Comparison of ENCODE assay signal across 14 cellular contexts in the genomic region with DNA sequence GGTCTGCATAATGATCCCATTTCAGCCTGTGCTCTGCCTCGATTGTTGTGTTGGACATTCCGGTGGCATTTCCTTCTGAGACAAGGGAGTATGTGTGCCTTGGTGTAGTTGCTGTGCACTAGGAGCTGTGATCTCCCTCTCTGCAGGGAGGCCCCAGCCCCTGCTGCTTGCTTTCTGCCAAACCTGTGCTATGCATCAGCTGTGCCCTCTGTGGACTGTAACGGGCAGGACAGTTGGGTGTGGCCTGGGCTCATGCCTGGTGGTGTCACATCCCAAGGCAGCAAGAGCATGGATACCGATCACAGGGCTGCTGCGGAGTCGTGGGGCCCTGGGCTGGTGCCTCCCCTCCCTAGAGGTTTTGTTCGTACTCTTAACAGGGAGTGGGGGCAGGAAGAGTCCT. TPM values are rescaled to one million over a fixed set of nuclear protein-coding genes. Genes with fewer than 3 reads are reported as not detected.
DNase-seq lines count a peak whose midpoint lies in the region; ATAC-seq and TF ChIP-seq lines count a peak whose summit lies in the region.
"Had no signal": no experiment of that assay in that cellular context is flagged by ENCODE, and none has a peak within 500 bp of the region (broad histone marks: within the 10 kb centered on the region; RNA-seq: fewer than 3 reads in every experiment).

No MANE protein-coding gene starts in this region.

- H2AFZ ChIP-seq in GM23248 (no peak overlapping the region), trophoblast cell (ENCODE audit: insufficient read depth, low read length, poor library complexity) (no peak overlapping the region)

- peaks cover 14% of the 10 kb centered on the region; the same call in 1 of the 2 replicates for H3F3A ChIP-seq in GM23248 (ENCODE audit: insufficient read depth)

- no peak overlapping the region for H3K9ac ChIP-seq in GM23248
- no peak overlapping the region for H3K9ac ChIP-seq in trophoblast cell (ENCODE audit: low read length)

- peaks cover 11% of the 10 kb centered on the region for H3K4me1 ChIP-seq in GM23248 (ENCODE audit: insufficient read depth)
- H3K4me1 ChIP-seq in SJCRH30: peaks cover 14% of the 10 kb centered on the region; the same call in 1 of the 2 replicates
- peaks cover 14 to 16% of the 10 kb centered on the region in 2 experiments for H3K4me1 ChIP-seq in trophoblast cell (ENCODE audit: control insufficient read depth in 1 of 2, insufficient read depth in 2 of 2, low read length in 2 of 2)

- in situ Hi-C loops in GM23248 (cut with MboI): no loop called here

- H3K14ac ChIP-seq in trophoblast cell (ENCODE audit: low read length): no peak overlapping the region

- no peaks in the 10 kb centered on the region for H3K9me2 ChIP-seq in GM23248 (ENCODE audit: insufficient read depth)

- peak overlapping the region; percentile 20 for H3K18ac ChIP-seq in trophoblast cell (ENCODE audit: low read length)

- H3K36me3 ChIP-seq in GM23248 (ENCODE audit: low read depth): peaks cover 31% of the 10 kb centered on the region; the same call in 1 of the 2 replicates
- H3K36me3 ChIP-seq in SJCRH30: peaks cover 5% of the 10 kb centered on the region; the same call in 1 of the 2 replicates
- H3K36me3 ChIP-seq in trophoblast cell (ENCODE audit: control insufficient read depth in 1 of 2, insufficient read depth in 2 of 2, low read length in 2 of 2): peaks cover 51 to 58% of the 10 kb centered on the region in 2 experiments

- no peak overlapping the region for H3K4ac ChIP-seq in trophoblast cell (ENCODE audit: low read depth, low read length)

- no peak overlapping the region for H4K12ac ChIP-seq in trophoblast cell (ENCODE audit: low read depth, low read length)

- H3K4me2 ChIP-seq in GM23248 (ENCODE audit: unreplicated experiment): no peak overlapping the region
- no peak overlapping the region for H3K4me2 ChIP-seq in trophoblast cell (ENCODE audit: low read length)

- no peak overlapping the region for H3K4me3 ChIP-seq in GM23248
- H3K4me3 ChIP-seq in SJCRH30: no peak overlapping the region
- H3K4me3 ChIP-seq in foreskin fibroblast (ENCODE audit: low read depth in 1 of 2, low read length in 2 of 2): no peak overlapping the region
- H3K4me3 ChIP-seq in trophoblast cell (ENCODE audit: low read depth, low read length): no peak overlapping the region
- H3K4me3 ChIP-seq: SK-N-MC had no signal

- H3K23ac ChIP-seq in trophoblast cell (ENCODE audit: low read length): no peak overlapping the region

- 87 to 91% methylated on average over 7 of the region's 7 CpGs for WGBS in GM23248 (ENCODE audit: low coverage in 1 of 2, low lambda C conversion rate in 2 of 2, missing lambda C conversion rate in 2 of 2), 2 experiments
- whole genome bisulfite sequencing in trophoblast cell (ENCODE audit: extremely low coverage, insufficient coverage, insufficient read length): no CpG with 5 or more reads among the region's 7 CpGs

- no peak overlapping the region for H2BK12ac ChIP-seq in trophoblast cell (ENCODE audit: low read length)

- H4K8ac ChIP-seq in trophoblast cell (ENCODE audit: low read depth, low read length): no peak overlapping the region

- TF ChIP-seq CTCF in foreskin fibroblast (IDR thresholded peaks at IDR 0.05; ENCODE audit: low read depth, low read length): no peak

- peak; percentile 19 for DNase-seq in GM23248
- DNase-seq in SJCRH30: peak in 1 of 2 experiments; percentile 20
- peak; percentile 8 to 35 for DNase-seq in foreskin fibroblast
- DNase-seq in trophoblast cell: no peak
- DNase-seq in activated naive CD4-positive, alpha-beta T cell treated with anti-CD3 and anti-CD28 coated beads, Interleukin-2, amount 50 U/mL, for 16 hours: no peak
- no peak for DNase-seq in stimulated activated CD4-positive, alpha-beta T cell treated with anti-CD3 and anti-CD28 coated beads, Interleukin-15, amount 100 ng/mL, for 24 hours
- DNase-seq: COR-L47, NCI-H187, NCI-H2171 treated with DMSO at 0.1 percent for 48 hours, NCI-H446 treated with DMSO at 0.1 percent for 48 hours, NCI-H748 treated with DMSO at 0.1 percent for 48 hours had no signal

- H3K27me3 ChIP-seq in GM23248 (replicated peaks; ENCODE audit: insufficient read depth) (no peaks in the 10 kb centered on the region), SJCRH30 (no peaks in the 10 kb centered on the region), trophoblast cell (ENCODE audit: insufficient read depth, low read length) (no peaks in the 10 kb centered on the region)

- H4K91ac ChIP-seq in trophoblast cell (ENCODE audit: low read depth, low read length): no peak overlapping the region

- H2BK5ac ChIP-seq in trophoblast cell (ENCODE audit: low read depth, low read length, poor library complexity): no peak overlapping the region

- H4K20me1 ChIP-seq in GM23248 (ENCODE audit: insufficient read depth): 0 out of 2 replicates have a peak, but pooled peaks cover 3% of the 10 kb centered on the region

- H2AK5ac ChIP-seq in trophoblast cell (ENCODE audit: low read length): peak overlapping the region; percentile 27

- H3K79me2 ChIP-seq in GM23248 (ENCODE audit: insufficient read depth) (peaks cover 9% of the 10 kb centered on the region), trophoblast cell (ENCODE audit: control insufficient read depth, insufficient read depth, low read length, poor library complexity) (peaks cover 9% of the 10 kb centered on the region)

- no peak overlapping the region for H2BK120ac ChIP-seq in trophoblast cell (ENCODE audit: insufficient read depth, low read length, poor library complexity)

- no peaks in the 10 kb centered on the region for H3K9me3 ChIP-seq in GM23248 (ENCODE audit: low read depth)
- H3K9me3 ChIP-seq in SJCRH30 (replicated peaks): no peaks in the 10 kb centered on the region
- H3K9me3 ChIP-seq in trophoblast cell (ENCODE audit: insufficient read depth, low read depth, low read length): peaks cover 5% of the 10 kb centered on the region

- peaks cover 13% of the 10 kb centered on the region for H3K79me1 ChIP-seq in trophoblast cell (ENCODE audit: low read length)

- ATAC-seq in HG03520 (IDR thresholded peaks at IDR 0.05; ENCODE audit: unreplicated experiment) (no peak), HG02852 (IDR thresholded peaks at IDR 0.05; ENCODE audit: unreplicated experiment) (no peak)

- H3K27ac ChIP-seq in GM23248 (no peak overlapping the region), SJCRH30 (peak overlapping the region; percentile 30; the same call in 1 of the 2 replicates), trophoblast cell (ENCODE audit: low read depth, low read length) (no peak overlapping the region)
- H3K27ac ChIP-seq: SK-N-MC had no signal

RNA-seq across cellular contexts. Expression of a gene that starts 3.8 kb away (rescaled TPM):
- total RNA-seq in GM23248 (2014; rRNA removed; shearing (Covaris generic)): 51.8 and 55.9 TPM in 2 replicates
- 6.5 and 8.0 TPM in 2 replicates for polyA plus RNA-seq in GM23248 (2016; fragmentation: Nextera tagmentation; extraction: Ambion mirVana)
- 83.4 and 87.4 TPM in 2 replicates for total RNA-seq in SJCRH30 (2014; rRNA removed; shearing (Covaris generic))
- 156 and 161 TPM in 2 replicates for polyA plus RNA-seq in trophoblast cell (2013)

RNA-seq across cellular contexts. Expression of a gene that starts 31.7 kb away (rescaled TPM):
- 28.3 and 58.9 TPM in 2 replicates for total RNA-seq in GM23248 (2014; rRNA removed; shearing (Covaris generic))
- polyA plus RNA-seq in GM23248 (2016; fragmentation: Nextera tagmentation; extraction: Ambion mirVana): 9.1 and 10.0 TPM in 2 replicates
- 24.7 and 34.7 TPM in 2 replicates for total RNA-seq in SJCRH30 (2014; rRNA removed; shearing (Covaris generic))
- 38.0 and 39.0 TPM in 2 replicates for polyA plus RNA-seq in trophoblast cell (2013)

Comparison
In these comparisons a context has a peak if more than half of its experiments do, and no peak if none do; other contexts are left out.
1. DNase-seq: peak in GM23248 (single experiment) and foreskin fibroblast (2 of 2); none in trophoblast cell (0 of 2), activated naive CD4-positive, alpha-beta T cell treated with anti-CD3 and anti-CD28 coated beads, Interleukin-2, amount 50 U/mL, for 16 hours (single experiment) and stimulated activated CD4-positive, alpha-beta T cell treated with anti-CD3 and anti-CD28 coated beads, Interleukin-15, amount 100 ng/mL, for 24 hours (single experiment).